9 cellular contexts compared by ENCODE assay signal in the genomic region with DNA sequence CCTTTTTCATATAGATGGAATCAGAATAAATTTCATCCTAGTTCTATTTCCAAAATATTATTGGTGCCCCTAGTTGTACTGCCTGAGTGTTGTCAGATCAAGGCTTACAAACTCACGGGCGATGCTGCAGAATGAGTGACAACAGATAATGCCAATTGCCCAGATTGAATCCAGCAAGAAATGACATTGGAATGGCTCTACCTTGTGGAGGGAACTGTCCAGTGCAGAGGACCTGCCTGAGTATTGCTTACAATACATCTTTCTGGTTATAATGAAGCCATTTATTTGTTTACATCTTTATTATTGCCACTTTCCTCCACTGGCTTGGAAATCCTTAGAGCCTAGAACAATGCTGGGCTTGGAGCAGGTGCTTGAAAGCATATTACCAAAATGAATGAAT. TPM values are rescaled to one million over a fixed set of nuclear protein-coding genes. Genes with fewer than 3 reads are reported as not detected.
A peak's percentile ranks its signal among the peaks of the same experiment; 100 is the strongest.
DNase-seq lines count a peak whose midpoint lies in the region; ATAC-seq, FAIRE-seq and TF ChIP-seq lines count a peak whose summit lies in the region.
"Had no signal": no experiment of that assay in that cellular context is flagged by ENCODE, and none has a peak within 500 bp of the region (broad histone marks: within the 10 kb centered on the region; RNA-seq: fewer than 3 reads in every experiment).

No MANE protein-coding gene starts in this region.

- intact Hi-C loops in right lobe of liver (cut with DNase I) (loop anchor here in 1 of 2 donors (10.0 kb wide), 1 partner anchor 89 kb away; no protein-coding TSS in a partner anchor), aorta (cut with DNase I) (no loop called here)

- H3K9ac ChIP-seq in MM.1S (ENCODE audit: low read length) = no peak overlapping the region

- H3K4me3 ChIP-seq in AG09309 (ENCODE audit: control insufficient read depth, low read depth, low read length) (no peak overlapping the region), HL-60 (replicated peaks; ENCODE audit: insufficient read depth, low read length) (no peak overlapping the region), bronchial epithelial cell (ENCODE audit: low read depth, low read length) (no peak overlapping the region), right lobe of liver (no peak overlapping the region), MG63 (no peak overlapping the region), MM.1S (ENCODE audit: low read length) (no peak overlapping the region), aorta (ENCODE audit: low read length in 2 of 2) (no peak overlapping the region)

- no peak overlapping the region for H2AFZ ChIP-seq in MM.1S (ENCODE audit: low read length)

- no peaks in the 10 kb centered on the region for H3F3A ChIP-seq in MM.1S (ENCODE audit: insufficient read depth, low read length)

- WGBS in right lobe of liver (ENCODE audit: insufficient coverage, low coverage, low lambda C conversion rate, missing lambda C conversion rate) = 10% methylated on average over 2 of the region's 2 CpGs
- 60 to 80% methylated on average over 2 of the region's 2 CpGs for WGBS in aorta, 2 donors

- no peaks in the 10 kb centered on the region for H3K36me3 ChIP-seq in bronchial epithelial cell (ENCODE audit: control insufficient read depth, insufficient read depth, low read length)
- no peaks in the 10 kb centered on the region for H3K36me3 ChIP-seq in right lobe of liver
- H3K36me3 ChIP-seq in MG63 = no peaks in the 10 kb centered on the region
- no peaks in the 10 kb centered on the region for H3K36me3 ChIP-seq in MM.1S (replicated peaks; ENCODE audit: insufficient read depth, low read length)
- no peaks in the 10 kb centered on the region for H3K36me3 ChIP-seq in aorta (ENCODE audit: control insufficient read depth in 1 of 2, insufficient read depth in 2 of 2, low read length in 1 of 2)

- H3K9me3 ChIP-seq in right lobe of liver = no peaks in the 10 kb centered on the region
- no peaks in the 10 kb centered on the region for H3K9me3 ChIP-seq in MG63
- H3K9me3 ChIP-seq in MM.1S (replicated peaks; ENCODE audit: insufficient read depth, low read length) = no peaks in the 10 kb centered on the region
- H3K9me3 ChIP-seq in aorta (ENCODE audit: control insufficient read depth, low read length) = no peaks in the 10 kb centered on the region

- H4K20me1 ChIP-seq in MM.1S (ENCODE audit: insufficient read depth, low read length) = no peaks in the 10 kb centered on the region

- H3K27ac ChIP-seq in HL-60 (replicated peaks) (no peak overlapping the region), right lobe of liver (no peak overlapping the region), MM.1S (ENCODE audit: low read length) (no peak overlapping the region), aorta (ENCODE audit: low read depth in 1 of 2, low read length in 2 of 2) (no peak overlapping the region)

- H3K4me1 ChIP-seq in right lobe of liver (peaks cover 0 to 15% (median 7%) of the 10 kb centered on the region in 4 donors), MM.1S (ENCODE audit: low read length) (no peaks in the 10 kb centered on the region), aorta (ENCODE audit: control insufficient read depth in 1 of 2, insufficient read depth in 2 of 2, low read length in 2 of 2) (no peaks in the 10 kb centered on the region)

- no peaks in the 10 kb centered on the region for H3K9me2 ChIP-seq in MM.1S (replicated peaks; ENCODE audit: insufficient read depth, low read length)

- no peak for FAIRE-seq in bronchial epithelial cell (lab: Jason Lieb, UNC)

- TF ChIP-seq CTCF in AG09309 (IDR thresholded peaks at IDR 0.05; ENCODE audit: control insufficient read depth, insufficient read depth, low read depth, low read length, missing control alignments) (peak; percentile 54), HL-60 (IDR thresholded peaks at IDR 0.05; ENCODE audit: insufficient read depth, low read length) (peak; percentile 29), bronchial epithelial cell (IDR thresholded peaks at IDR 0.05; ENCODE audit: insufficient read depth, low read length, severe bottlenecking) (peak; percentile 36), right lobe of liver (IDR thresholded peaks at IDR 0.05) (peak; percentile 42 to 69 (median 46)), MM.1S (IDR thresholded peaks at IDR 0.05; ENCODE audit: low read length) (no peak)

- ATAC-seq in right lobe of liver (peak; percentile 33 to 72 (median 55)), aorta (ENCODE audit: low FRiP score) (no peak)

- H3K79me2 ChIP-seq in MM.1S (ENCODE audit: low read length) = no peaks in the 10 kb centered on the region

- H3K4me2 ChIP-seq in MM.1S (ENCODE audit: low read depth, low read length) = no peak overlapping the region

- DNase-seq in AG09309 (ENCODE audit: low read depth) (no peak), HL-60 (ENCODE audit: low read depth in 1 of 2, low spot score in 1 of 2) (no peak), bronchial epithelial cell (ENCODE audit: low read depth) (peak; percentile 38), right lobe of liver (no peak), MG63 (no peak), MM.1S (no peak), aorta (no peak)
- no peak for DNase-seq in activated naive CD4-positive, alpha-beta T cell (lab: John Stamatoyannopoulos, UW)
- DNase-seq: effector CD4-positive, alpha-beta T cell had no signal

- H3K27me3 ChIP-seq in HL-60 (ENCODE audit: insufficient read depth, poor library complexity, severe bottlenecking) (no peaks in the 10 kb centered on the region), bronchial epithelial cell (ENCODE audit: control insufficient read depth, insufficient read depth, low read length) (peaks cover 1% of the 10 kb centered on the region), right lobe of liver (no peaks in the 10 kb centered on the region), MG63 (no peaks in the 10 kb centered on the region), MM.1S (replicated peaks; ENCODE audit: insufficient read depth, low read length) (no peaks in the 10 kb centered on the region), aorta (ENCODE audit: control insufficient read depth in 1 of 2, insufficient read depth in 2 of 2, low read length in 1 of 2) (no peaks in the 10 kb centered on the region)

- TF ChIP-seq POLR2A in right lobe of liver (IDR thresholded peaks at IDR 0.05) = no peak

RNA-seq across cellular contexts. Expression of gene IL1R2, which starts 7.8 kb away (rescaled TPM):
- not detected in 2 replicates for total RNA-seq in bronchial epithelial cell
- total RNA-seq in right lobe of liver = 10 to 100 TPM in 4 of 6 experiments, 1 to 10 TPM in 2; 5.5 to 22.8 (median 12.3) TPM
- not detected in 2 replicates for total RNA-seq in MG63 (2014; rRNA removed; shearing (Covaris generic); ENCODE audit: low replicate concordance)
- 10 to 100 TPM in 1 of 2 donors, 1 to 10 TPM in 1; 3.3 to 38.3 TPM for total RNA-seq in aorta
- 1 to 10 TPM in 1 of 2 donors, under 1 TPM in 1; 0.97 to 9.3 TPM for polyA plus RNA-seq in aorta
